Comparison of ENCODE assay signal across 23 cellular contexts in genomic region chr10:52212062-52212461, GRCh38.
A peak's percentile ranks its signal among the peaks of the same experiment; 100 is the strongest.
DNase-seq lines count a peak whose midpoint lies in the region; ATAC-seq and TF ChIP-seq lines count a peak whose summit lies in the region.
"Had no signal": no experiment of that assay in that cellular context is flagged by ENCODE, and none has a peak within 500 bp of the region (broad histone marks: within the 10 kb centered on the region; RNA-seq: fewer than 3 reads in every experiment).

No MANE protein-coding gene starts in this region.

- H3K56ac ChIP-seq in mesendoderm (ENCODE audit: low read length), result no peak overlapping the region

- H3K27ac ChIP-seq in mesendoderm (ENCODE audit: low read depth, low read length) (no peak overlapping the region), uterus (peak overlapping the region in 1 of 2 donors; percentile 2)
- H3K27ac ChIP-seq: epithelial cell of prostate, HL-60, vagina had no signal

- H4K5ac ChIP-seq in mesendoderm (ENCODE audit: low read length), result no peak overlapping the region

- H3K27me3 ChIP-seq in adipocyte (replicated peaks; ENCODE audit: control insufficient read depth, insufficient read depth, low read length) (no peaks in the 10 kb centered on the region), mesendoderm (ENCODE audit: insufficient read depth, low read length, poor library complexity) (no peaks in the 10 kb centered on the region), uterus (no peaks in the 10 kb centered on the region)
- H3K27me3 ChIP-seq: vagina had no signal

- ATAC-seq in HG02884 (IDR thresholded peaks at IDR 0.05; ENCODE audit: unreplicated experiment), result no peak
- ATAC-seq: activated CD8-positive, alpha-beta T cell treated with anti-CD3 and anti-CD28 coated beads, Interleukin-2, amount 10 ng/mL, durations not matched to agents 7 days and 5 days; activated T-cell treated with anti-CD3 and anti-CD28 coated beads, Interleukin-2, amount 50 U/mL, for 4 hours; K562 had no signal

- H3K4me3 ChIP-seq in adipocyte (ENCODE audit: low read length) (peak overlapping the region; percentile 57), foreskin fibroblast (ENCODE audit: low read depth in 1 of 2, low read length in 2 of 2) (no peak overlapping the region), mesendoderm (ENCODE audit: low read length) (no peak overlapping the region), uterus (no peak overlapping the region)
- H3K4me3 ChIP-seq: K562, vagina had no signal

- no peak overlapping the region for H3K23ac ChIP-seq in mesendoderm (ENCODE audit: low read length)

- no peak overlapping the region for H2BK5ac ChIP-seq in mesendoderm (ENCODE audit: low read length)

- H3K9me3 ChIP-seq in adipocyte (ENCODE audit: control insufficient read depth, low read length) (no peaks in the 10 kb centered on the region), uterus (no peaks in the 10 kb centered on the region)
- H3K9me3 ChIP-seq: vagina had no signal

- no peaks in the 10 kb centered on the region for H3K79me1 ChIP-seq in mesendoderm (ENCODE audit: low read length)

- H3K36me3 ChIP-seq in adipocyte (ENCODE audit: control insufficient read depth, insufficient read depth, low read length, severe bottlenecking), result no peaks in the 10 kb centered on the region
- H3K36me3 ChIP-seq in mesendoderm (ENCODE audit: control insufficient read depth, insufficient read depth, low read length), result no peaks in the 10 kb centered on the region
- no peaks in the 10 kb centered on the region for H3K36me3 ChIP-seq in uterus
- H3K36me3 ChIP-seq: vagina had no signal

- H3K4me2 ChIP-seq in mesendoderm (ENCODE audit: low read length), result no peak overlapping the region

- DNase-seq in adipocyte (ENCODE audit: low read depth), result no peak
- DNase-seq in foreskin fibroblast, result peak; percentile 15 to 55
- peak; percentile 61 for DNase-seq in mesendoderm
- peak; percentile 17 to 22 for DNase-seq in uterus
- DNase-seq in NCI-H2196 treated with DMSO at 0.1 percent for 48 hours (lab: John Stamatoyannopoulos, UW; ENCODE audit: unreplicated experiment), result no peak
- no peak for DNase-seq in NCI-H2171 (lab: John Stamatoyannopoulos, UW)
- DNase-seq: activated CD8-positive, alpha-beta T cell treated with anti-CD3 and anti-CD28 coated beads, Interleukin-2, amount 10 ng/mL, durations not matched to agents 7 days and 5 days; activated naive CD4-positive, alpha-beta T cell treated with anti-CD3 and anti-CD28 coated beads, Interleukin-2, amount 10 ng/mL, durations not matched to agents 7 days and 5 days; activated T-cell treated with anti-CD3 and anti-CD28 coated beads, Interleukin-2, amount 50 U/mL, for 4 hours; AML-193; Calu3; H7; immature natural killer cell; NCI-H2081; NCI-H524 treated with DMSO at 0.1 percent for 48 hours; SHP77 treated with DMSO at 0.1 percent for 48 hours; stimulated activated naive CD4-positive, alpha-beta T cell treated with Interleukin-2 at 50 U/mL for 16 hours; T-helper 1 cell had no signal

- no peak overlapping the region for H4K8ac ChIP-seq in mesendoderm (ENCODE audit: low read depth, low read length)

- H3K9ac ChIP-seq in adipocyte (ENCODE audit: low read length) (peak overlapping the region; percentile 33), mesendoderm (ENCODE audit: low read length) (no peak overlapping the region)

- no peaks in the 10 kb centered on the region for H3K79me2 ChIP-seq in mesendoderm (ENCODE audit: control insufficient read depth, insufficient read depth, low read length)

- TF ChIP-seq CTCF in foreskin fibroblast (IDR thresholded peaks at IDR 0.05; ENCODE audit: low read depth, low read length) (no peak), uterus (IDR thresholded peaks at IDR 0.05) (no peak)

- H2BK120ac ChIP-seq in mesendoderm (ENCODE audit: low read depth, low read length), result no peak overlapping the region

- intact Hi-C loops in uterus (cut with DNase I; ENCODE audit: low total_unique reads), result no loop called here

- H3K18ac ChIP-seq in mesendoderm (ENCODE audit: low read length), result no peak overlapping the region

- no peak overlapping the region for H2BK15ac ChIP-seq in mesendoderm (replicated peaks; ENCODE audit: low read depth)

- H2AK5ac ChIP-seq in mesendoderm (ENCODE audit: low read length), result no peak overlapping the region

- no peak overlapping the region for H3K4ac ChIP-seq in mesendoderm (ENCODE audit: low read depth, low read length)

- H3K4me1 ChIP-seq in adipocyte (ENCODE audit: control insufficient read depth, insufficient read depth, low read length) (peaks cover 32% of the 10 kb centered on the region), mesendoderm (ENCODE audit: control insufficient read depth, low read depth, low read length) (no peaks in the 10 kb centered on the region), uterus (no peaks in the 10 kb centered on the region)

- no CpG with 5 or more reads among the region's 4 CpGs for WGBS in mesendoderm (ENCODE audit: extremely low coverage, insufficient coverage, low lambda C conversion rate)

- no peak for TF ChIP-seq POLR2A in uterus (IDR thresholded peaks at IDR 0.05)

Comparison
In these comparisons a context has a peak if more than half of its experiments do, and no peak if none do; other contexts are left out.
1. DNase-seq: peak in foreskin fibroblast (2 of 2), mesendoderm (single experiment) and uterus (2 of 2); none in adipocyte (single experiment), NCI-H2196 treated with DMSO at 0.1 percent for 48 hours (single experiment) and NCI-H2171 (single experiment).